In the genomic region with DNA sequence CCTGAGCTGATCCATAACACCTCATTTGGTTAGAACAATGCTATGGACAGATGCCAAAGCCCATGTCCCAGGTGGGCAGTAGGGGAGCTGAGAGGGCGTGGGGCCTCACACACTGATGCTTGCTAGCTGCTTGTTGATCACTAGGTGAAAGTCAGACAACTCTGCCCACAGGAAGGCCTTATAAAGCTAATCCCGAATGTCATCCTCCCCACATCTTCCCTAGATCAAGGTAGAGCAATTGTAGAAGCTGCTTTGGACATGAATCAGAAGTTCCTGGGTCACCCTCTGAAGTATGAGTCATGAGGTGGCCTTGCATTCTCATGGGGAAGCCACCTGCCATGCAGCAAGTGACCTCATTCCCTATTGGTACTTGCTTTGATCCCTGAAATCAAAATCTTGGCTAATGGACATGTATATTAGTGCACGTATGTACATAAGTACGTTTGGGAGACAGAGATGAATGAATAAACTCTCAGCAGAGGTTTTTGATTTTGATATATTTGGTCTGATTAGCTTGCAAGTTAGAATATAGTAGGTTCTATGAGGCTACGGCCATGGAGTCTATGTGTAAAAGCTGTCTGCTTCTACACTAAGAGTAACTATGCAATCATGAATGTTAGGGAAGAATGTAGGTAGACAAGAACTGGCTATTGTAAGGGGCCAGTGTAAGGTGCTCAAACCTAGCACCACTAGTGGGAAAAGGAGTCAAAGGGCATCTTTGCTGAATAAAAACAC, we compare ENCODE assay signal across 9 cellular contexts. TPM values are rescaled to one million over a fixed set of nuclear protein-coding genes. Genes with fewer than 3 reads are reported as not detected.
A peak's percentile ranks its signal among the peaks of the same experiment; 100 is the strongest.
DNase-seq lines count a peak whose midpoint lies in the region; ATAC-seq and TF ChIP-seq lines count a peak whose summit lies in the region.
"Had no signal": no experiment of that assay in that cellular context is flagged by ENCODE, and none has a peak within 500 bp of the region (broad histone marks: within the 10 kb centered on the region; RNA-seq: fewer than 3 reads in every experiment).

No MANE protein-coding gene starts in this region.

- no peak overlapping the region for H3K4me3 ChIP-seq in HUES48 (ENCODE audit: low read depth, low read length)
- H3K4me3 ChIP-seq: tibial nerve had no signal

- ATAC-seq in HG03469 (IDR thresholded peaks at IDR 0.05; ENCODE audit: unreplicated experiment): no peak
- no peak for ATAC-seq in effector memory CD8-positive, alpha-beta T cell (replicated peaks)

- peak; percentile 44 for DNase-seq in ACHN
- DNase-seq in dermis microvascular lymphatic vessel endothelial cell (ENCODE audit: low read depth in 2 of 2): peak; percentile 92 to 98
- DNase-seq in effector memory CD8-positive, alpha-beta T cell: no peak
- no peak for DNase-seq in activated CD4-positive, alpha-beta T cell treated with anti-CD3 and anti-CD28 coated beads, Interleukin-2, amount 50 U/mL, for 48 hours
- DNase-seq in stimulated activated CD4-positive, alpha-beta T cell treated with anti-CD3 and anti-CD28 coated beads, Interleukin-15, amount 100 ng/mL, for 24 hours: no peak

- peak overlapping the region; percentile 86 to 91 (median 91) for H3K27ac Mint-ChIP-seq in nephron
- H3K27ac Mint-ChIP-seq in effector memory CD8-positive, alpha-beta T cell: no peak overlapping the region

- H3K4me1 ChIP-seq in HUES48 (ENCODE audit: control insufficient read depth, insufficient read depth, low read length): peaks cover 11% of the 10 kb centered on the region; the same call in 1 of the 2 replicates

- no peaks in the 10 kb centered on the region for H3K27me3 Mint-ChIP-seq in nephron (ENCODE audit: low read depth)
- H3K27me3 Mint-ChIP-seq in effector memory CD8-positive, alpha-beta T cell: peaks cover 3 to 8% of the 10 kb centered on the region in 2 donors

- no peaks in the 10 kb centered on the region for H3K9me3 ChIP-seq in HUES48 (ENCODE audit: control insufficient read depth, insufficient read depth, low read length)
- H3K9me3 ChIP-seq: tibial nerve had no signal

- H3K27me3 ChIP-seq in HUES48 (ENCODE audit: control insufficient read depth, insufficient read depth, low read length): peaks cover 77% of the 10 kb centered on the region
- H3K27me3 ChIP-seq: tibial nerve had no signal

- no peak for TF ChIP-seq CTCF in nephron (IDR thresholded peaks at IDR 0.05; ENCODE audit: unreplicated experiment in 3 of 3)

- H3K36me3 Mint-ChIP-seq in nephron (ENCODE audit: low read depth): no peaks in the 10 kb centered on the region
- H3K36me3 Mint-ChIP-seq in effector memory CD8-positive, alpha-beta T cell (ENCODE audit: insufficient read depth): no peaks in the 10 kb centered on the region

- in situ Hi-C loops in ACHN (cut with HindIII; ENCODE audit: low pct_ligation_motif_present, low pct_unique_long_range_greater_than_20kb, low sequenced_read_pairs): no loop called here

- H3K4me1 Mint-ChIP-seq in nephron: peaks cover 67% of the 10 kb centered on the region
- H3K4me1 Mint-ChIP-seq in effector memory CD8-positive, alpha-beta T cell (ENCODE audit: low read depth in 2 of 2): peaks cover 0 to 3% of the 10 kb centered on the region in 2 donors

- H3K27ac ChIP-seq in HUES48 (ENCODE audit: low read depth, low read length): peak overlapping the region; percentile 52

- no peak overlapping the region for H3K9ac ChIP-seq in HUES48 (ENCODE audit: low read depth, low read length)

- H3K4me3 Mint-ChIP-seq in nephron: no peak overlapping the region
- no peak overlapping the region for H3K4me3 Mint-ChIP-seq in effector memory CD8-positive, alpha-beta T cell

- no peaks in the 10 kb centered on the region for H3K36me3 ChIP-seq in HUES48 (ENCODE audit: control insufficient read depth, insufficient read depth, low read length)
- H3K36me3 ChIP-seq: tibial nerve had no signal

- H3K9me3 Mint-ChIP-seq in nephron: no peaks in the 10 kb centered on the region
- no peaks in the 10 kb centered on the region for H3K9me3 Mint-ChIP-seq in effector memory CD8-positive, alpha-beta T cell

RNA-seq across cellular contexts. Expression of gene ABCA4, which starts 52.7 kb away (rescaled TPM):
- 27.9 and 189 TPM in 2 replicates for total RNA-seq in dermis microvascular lymphatic vessel endothelial cell

Comparison
In these comparisons a context has a peak if more than half of its experiments do, and no peak if none do; other contexts are left out.
1. DNase-seq: peak in ACHN (single experiment) and dermis microvascular lymphatic vessel endothelial cell (2 of 2); none in effector memory CD8-positive, alpha-beta T cell (0 of 3), activated CD4-positive, alpha-beta T cell treated with anti-CD3 and anti-CD28 coated beads, Interleukin-2, amount 50 U/mL, for 48 hours (0 of 2) and stimulated activated CD4-positive, alpha-beta T cell treated with anti-CD3 and anti-CD28 coated beads, Interleukin-15, amount 100 ng/mL, for 24 hours (single experiment).
2. H3K27ac Mint-ChIP-seq: peak in nephron (3 of 3); none in effector memory CD8-positive, alpha-beta T cell (0 of 2).